8 cellular contexts compared by ENCODE assay signal in genomic region chr4:139740531-139741041, GRCh38.
DNase-seq lines count a peak whose midpoint lies in the region; ATAC-seq and TF ChIP-seq lines count a peak whose summit lies in the region.

No MANE protein-coding gene starts in this region.

- CTCF ChIA-PET in T-cell (lab: Charles Lee): no interaction called here

- no peak overlapping the region for H3K4me3 ChIP-seq in DND-41 (ENCODE audit: low read depth in 1 of 2, low read length in 2 of 2)
- no peak overlapping the region for H3K4me3 ChIP-seq in upper lobe of right lung

- H2AFZ ChIP-seq in DND-41 (ENCODE audit: low read depth, low read length): no peak overlapping the region

- H3K27ac Mint-ChIP-seq in chondrocyte (ENCODE audit: unreplicated experiment): peak overlapping the region; percentile 60
- no peak overlapping the region for H3K27ac Mint-ChIP-seq in T-cell

- H3K4me1 Mint-ChIP-seq in chondrocyte (ENCODE audit: low read depth) (peaks cover 27% of the 10 kb centered on the region), T-cell (peaks cover 0 to 5% (median 4%) of the 10 kb centered on the region in 3 donors)

- DNase-seq in DND-41 (no peak), NCI-H460 (ENCODE audit: extremely low read depth, low read depth) (peak; percentile 66), chondrocyte (ENCODE audit: low spot score) (no peak), medulla oblongata (ENCODE audit: extremely low spot score) (peak; percentile 94), upper lobe of right lung (peak; percentile 74), T-cell (no peak)
- DNase-seq in activated CD4-positive, alpha-beta T cell treated with anti-CD3 and anti-CD28 coated beads, Interleukin-2, amount 50 U/mL, for 1 hour: no peak

- POLR2A ChIA-PET in T-cell (lab: Charles Lee): no interaction called here

- H3K36me3 Mint-ChIP-seq in chondrocyte (ENCODE audit: low read depth) (no peaks in the 10 kb centered on the region), T-cell (no peaks in the 10 kb centered on the region)

- no peaks in the 10 kb centered on the region for H3K36me3 ChIP-seq in DND-41 (ENCODE audit: insufficient read depth, low read length)
- no peaks in the 10 kb centered on the region for H3K36me3 ChIP-seq in upper lobe of right lung

- H3K27me3 Mint-ChIP-seq in chondrocyte (ENCODE audit: low read depth) (no peaks in the 10 kb centered on the region), T-cell (peaks cover 18 to 34% of the 10 kb centered on the region in 2 donors)

- H3K4me3 Mint-ChIP-seq in chondrocyte (ENCODE audit: unreplicated experiment): no peak overlapping the region
- H3K4me3 Mint-ChIP-seq in T-cell: no peak overlapping the region

- H3K27me3 ChIP-seq in DND-41 (ENCODE audit: insufficient read depth, low read length, poor library complexity) (no peaks in the 10 kb centered on the region), upper lobe of right lung (no peaks in the 10 kb centered on the region)

- ATAC-seq in DND-41 (ENCODE audit: insufficient read depth, low read depth) (peak; percentile 40; the same call in 1 of the 3 replicates), upper lobe of right lung (peak; percentile 90), HG03432 (IDR thresholded peaks at IDR 0.05; ENCODE audit: unreplicated experiment) (no peak), T-cell (replicated peaks in 1 of 4) (no peak)

- intact Hi-C loops in upper lobe of right lung (cut with DNase I): no loop called here

- H3K9me3 Mint-ChIP-seq in chondrocyte (ENCODE audit: low read depth): no peaks in the 10 kb centered on the region
- H3K9me3 Mint-ChIP-seq in T-cell: no peaks in the 10 kb centered on the region

- H3K9ac ChIP-seq in DND-41 (ENCODE audit: low read depth, low read length): no peak overlapping the region

- no peaks in the 10 kb centered on the region for H3K9me3 ChIP-seq in DND-41 (ENCODE audit: insufficient read depth, low read length, severe bottlenecking)
- no peaks in the 10 kb centered on the region for H3K9me3 ChIP-seq in upper lobe of right lung

- H3K79me2 ChIP-seq in DND-41 (ENCODE audit: insufficient read depth, low read length): no peaks in the 10 kb centered on the region

- H4K20me1 ChIP-seq in DND-41 (ENCODE audit: insufficient read depth, low read length): no peaks in the 10 kb centered on the region

- H3K27ac ChIP-seq in DND-41 (ENCODE audit: low read length) (no peak overlapping the region), upper lobe of right lung (peak overlapping the region; percentile 77)

- TF ChIP-seq CTCF in DND-41 (IDR thresholded peaks at IDR 0.05; ENCODE audit: borderline replicate concordance, extremely low read depth, low read length, poor library complexity, severe bottlenecking) (no peak), chondrocyte (IDR thresholded peaks at IDR 0.05) (peak; percentile 44), upper lobe of right lung (IDR thresholded peaks at IDR 0.05) (peak; percentile 23)

- peaks cover 5% of the 10 kb centered on the region for H3K4me1 ChIP-seq in DND-41 (ENCODE audit: insufficient read depth, low read length)
- peaks cover 32% of the 10 kb centered on the region for H3K4me1 ChIP-seq in upper lobe of right lung

- no peak overlapping the region for H3K4me2 ChIP-seq in DND-41 (ENCODE audit: insufficient read depth, low read length)

Comparison
In these comparisons a context has a peak if more than half of its experiments do, and no peak if none do; other contexts are left out.
1. ATAC-seq: peak in DND-41 (single experiment) and upper lobe of right lung (single experiment); none in HG03432 (single experiment) and T-cell (0 of 4).
2. DNase-seq: peak in NCI-H460 (single experiment), medulla oblongata (single experiment) and upper lobe of right lung (single experiment); none in DND-41 (single experiment), chondrocyte (single experiment), T-cell (0 of 34) and activated CD4-positive, alpha-beta T cell treated with anti-CD3 and anti-CD28 coated beads, Interleukin-2, amount 50 U/mL, for 1 hour (single experiment).